10 cellular contexts compared by ENCODE assay signal in genomic region chr2:174788291-174788929, GRCh38. TPM values are rescaled to one million over a fixed set of nuclear protein-coding genes. Genes with fewer than 3 reads are reported as not detected.
DNase-seq lines count a peak whose midpoint lies in the region; ATAC-seq, FAIRE-seq and TF ChIP-seq lines count a peak whose summit lies in the region.
"Had no signal": no experiment of that assay in that cellular context is flagged by ENCODE, and none has a peak within 500 bp of the region (broad histone marks: within the 10 kb centered on the region; RNA-seq: fewer than 3 reads in every experiment).

No MANE protein-coding gene starts in this region.

- no peaks in the 10 kb centered on the region for H3K27me3 Mint-ChIP-seq in T-helper 2 cell treated with Interferon-gamma antibody and Interleukin-4, amounts not matched to agents 5 μg/mL and 100 μg/mL, for 36 hours (ENCODE audit: low read depth)
- no peaks in the 10 kb centered on the region for H3K27me3 Mint-ChIP-seq in endodermal cell (ENCODE audit: insufficient read depth)

- H3K9me3 Mint-ChIP-seq in T-helper 2 cell treated with Interferon-gamma antibody and Interleukin-4, amounts not matched to agents 5 μg/mL and 100 μg/mL, for 36 hours = no peaks in the 10 kb centered on the region
- no peaks in the 10 kb centered on the region for H3K9me3 Mint-ChIP-seq in endodermal cell
- H3K9me3 Mint-ChIP-seq: stimulated activated naive B cell treated with anti-CD40 and anti-IgM and Interleukin-4, amounts not matched to agents 10 μg/mL and 1 μg/mL and 100 μg/mL, for 72 hours had no signal

- WGBS in endodermal cell (ENCODE audit: insufficient coverage in 1 of 2, insufficient read length in 1 of 2), 2 experiments = 64 to 84% methylated on average over 4 to 15 of the region's 15 CpGs

- no peak for DNase-seq in T-helper 2 cell treated with Interferon-gamma antibody and Interleukin-4, amounts not matched to agents 5 μg/mL and 100 μg/mL, for 36 hours (ENCODE audit: low spot score)
- DNase-seq in T-helper 2 cell = no peak
- DNase-seq in RPMI7951 (ENCODE audit: low read depth) = peak; percentile 83
- peak; percentile 83 for DNase-seq in endodermal cell
- DNase-seq in D721Med (ENCODE audit: insufficient read length, low spot score) = no peak
- DNase-seq in SW 1271 (lab: John Stamatoyannopoulos, UW) = no peak
- DNase-seq: NCI-H1105 treated with DMSO at 0.1 percent for 48 hours; stimulated activated naive B cell treated with anti-CD40 and anti-IgM and Interleukin-4, amounts not matched to agents 10 μg/mL and 1 μg/mL and 100 μg/mL, for 72 hours had no signal

- TF ChIP-seq CTCF in endodermal cell (conservative IDR thresholded peaks at IDR 0.05) (no peak), D721Med (IDR thresholded peaks at IDR 0.05; ENCODE audit: insufficient read depth, missing control alignments) (no peak)

- ATAC-seq in HG03280 (IDR thresholded peaks at IDR 0.05; ENCODE audit: unreplicated experiment) = no peak
- ATAC-seq: stimulated activated naive B cell treated with anti-CD40 and anti-IgM and Interleukin-4, amounts not matched to agents 10 μg/mL and 1 μg/mL and 100 μg/mL, for 72 hours had no signal

- peaks cover 9% of the 10 kb centered on the region for H3K4me1 Mint-ChIP-seq in T-helper 2 cell treated with Interferon-gamma antibody and Interleukin-4, amounts not matched to agents 5 μg/mL and 100 μg/mL, for 36 hours (ENCODE audit: low read depth)
- H3K4me1 Mint-ChIP-seq in endodermal cell = peaks cover 33% of the 10 kb centered on the region

- no peak overlapping the region for H3K9ac ChIP-seq in endodermal cell (ENCODE audit: extremely low read depth, low read length, poor library complexity, severe bottlenecking)

- H3K4me3 Mint-ChIP-seq in T-helper 2 cell treated with Interferon-gamma antibody and Interleukin-4, amounts not matched to agents 5 μg/mL and 100 μg/mL, for 36 hours = peak overlapping the region; percentile 34
- no peak overlapping the region for H3K4me3 Mint-ChIP-seq in endodermal cell
- H3K4me3 Mint-ChIP-seq: stimulated activated naive B cell treated with anti-CD40 and anti-IgM and Interleukin-4, amounts not matched to agents 10 μg/mL and 1 μg/mL and 100 μg/mL, for 72 hours had no signal

- H3K9me3 ChIP-seq in endodermal cell (ENCODE audit: control insufficient read depth, low read length) = no peaks in the 10 kb centered on the region

- H3K27ac Mint-ChIP-seq in T-helper 2 cell treated with Interferon-gamma antibody and Interleukin-4, amounts not matched to agents 5 μg/mL and 100 μg/mL, for 36 hours = peak overlapping the region; percentile 75
- no peak overlapping the region for H3K27ac Mint-ChIP-seq in endodermal cell
- H3K27ac Mint-ChIP-seq: stimulated activated naive B cell treated with anti-CD40 and anti-IgM and Interleukin-4, amounts not matched to agents 10 μg/mL and 1 μg/mL and 100 μg/mL, for 72 hours had no signal

- H3K4me3 ChIP-seq in endodermal cell (ENCODE audit: low read length) (no peak overlapping the region), skin epidermis (no peak overlapping the region)

- peak overlapping the region; percentile 19 for H3K27ac ChIP-seq in endodermal cell (ENCODE audit: low read depth, low read length)
- H3K27ac ChIP-seq in skin epidermis = peak overlapping the region in 18 of 21 experiments; percentile 23 to 88 (median 75)

- H3K4me1 ChIP-seq in endodermal cell (ENCODE audit: control insufficient read depth, insufficient read depth, low read length) = peaks cover 16% of the 10 kb centered on the region

- FAIRE-seq in D721Med (lab: Jason Lieb, UNC) = no peak

- H3K27me3 ChIP-seq in endodermal cell (ENCODE audit: control insufficient read depth, insufficient read depth, low read length, poor library complexity, severe bottlenecking) = no peaks in the 10 kb centered on the region

- no peaks in the 10 kb centered on the region for H3K36me3 Mint-ChIP-seq in T-helper 2 cell treated with Interferon-gamma antibody and Interleukin-4, amounts not matched to agents 5 μg/mL and 100 μg/mL, for 36 hours (ENCODE audit: low read depth)
- H3K36me3 Mint-ChIP-seq in endodermal cell (ENCODE audit: low read depth) = no peaks in the 10 kb centered on the region
- H3K36me3 Mint-ChIP-seq: stimulated activated naive B cell treated with anti-CD40 and anti-IgM and Interleukin-4, amounts not matched to agents 10 μg/mL and 1 μg/mL and 100 μg/mL, for 72 hours had no signal

- H3K36me3 ChIP-seq in endodermal cell (ENCODE audit: control insufficient read depth, insufficient read depth, low read length) = no peaks in the 10 kb centered on the region

RNA-seq across cellular contexts. Expression of gene CHRNA1, which starts 24.1 kb away (rescaled TPM):
- total RNA-seq in RPMI7951 (2014; rRNA removed; shearing (Covaris generic)) = 7.5 and 10.6 TPM in 2 replicates
- not detected for total RNA-seq in endodermal cell
- polyA plus RNA-seq in endodermal cell (2013, experiment 1 of 2) = 1.1 TPM
- 2.0 TPM for polyA plus RNA-seq in endodermal cell (2013, experiment 2 of 2)

Comparison
In these comparisons a context has a peak if more than half of its experiments do, and no peak if none do; other contexts are left out.
1. DNase-seq: peak in RPMI7951 (single experiment) and endodermal cell (single experiment); none in T-helper 2 cell treated with Interferon-gamma antibody and Interleukin-4, amounts not matched to agents 5 μg/mL and 100 μg/mL, for 36 hours (single experiment), T-helper 2 cell (0 of 5), D721Med (single experiment) and SW 1271 (0 of 2).